In the genomic region with DNA sequence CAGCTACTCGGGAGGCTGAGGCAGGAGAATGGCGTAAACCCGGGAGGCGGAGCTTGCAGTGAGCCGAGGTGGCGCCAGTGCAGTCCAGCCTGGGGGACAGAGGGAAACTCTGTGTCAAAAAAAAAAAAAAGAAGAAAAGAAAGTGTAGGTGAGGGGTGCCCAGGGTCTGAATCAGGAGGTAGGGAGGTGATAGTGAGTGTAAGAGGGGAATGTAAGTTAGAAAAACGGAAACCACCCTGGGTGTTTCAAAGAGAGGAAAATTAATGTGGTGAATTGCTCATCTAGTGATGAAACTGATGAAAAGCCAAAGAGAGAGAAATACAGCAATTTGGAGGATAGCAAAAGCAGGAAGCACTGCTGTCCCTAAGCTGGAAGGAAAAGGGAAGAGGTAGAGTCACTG, we compare ENCODE assay signal across 16 cellular contexts.
DNase-seq lines count a peak whose midpoint lies in the region; ATAC-seq and TF ChIP-seq lines count a peak whose summit lies in the region.
"Had no signal": no experiment of that assay in that cellular context is flagged by ENCODE, and none has a peak within 500 bp of the region (broad histone marks: within the 10 kb centered on the region; RNA-seq: fewer than 3 reads in every experiment).

No MANE protein-coding gene starts in this region.

- H3K4me3 ChIP-seq in Peyer's patch: no peak overlapping the region
- H3K4me3 ChIP-seq: GM23338 had no signal

- no peaks in the 10 kb centered on the region for H3K36me3 ChIP-seq in Peyer's patch
- H3K36me3 ChIP-seq: BE2C had no signal

- peak; percentile 95 for ATAC-seq in activated naive CD4-positive, alpha-beta T cell treated with anti-CD3 and anti-CD28 coated beads, Interleukin-2, amount 50 U/mL, for 72 hours
- ATAC-seq in T-helper 17 cell (no peak), HG02623 (IDR thresholded peaks at IDR 0.05; ENCODE audit: unreplicated experiment) (no peak)
- peak; percentile 97 for ATAC-seq in activated naive CD8-positive, alpha-beta T cell treated with anti-CD3 and anti-CD28 coated beads, Interleukin-2, amount 50 U/mL, for 24 hours
- ATAC-seq: GM23338 had no signal

- H3K27me3 ChIP-seq in Peyer's patch: no peaks in the 10 kb centered on the region
- H3K27me3 ChIP-seq: BE2C had no signal

- no peaks in the 10 kb centered on the region for H3K9me3 Mint-ChIP-seq in activated naive CD4-positive, alpha-beta T cell treated with anti-CD3 and anti-CD28 coated beads, Interleukin-2, amount 50 U/mL, for 72 hours
- peaks cover 3% of the 10 kb centered on the region for H3K9me3 Mint-ChIP-seq in activated naive CD8-positive, alpha-beta T cell treated with anti-CD3 and anti-CD28 coated beads, Interleukin-2, amount 50 U/mL, for 24 hours
- H3K9me3 Mint-ChIP-seq: GM23338 had no signal

- H3K4me1 Mint-ChIP-seq in T-helper 17 cell: peaks cover 24% of the 10 kb centered on the region
- H3K4me1 Mint-ChIP-seq in activated naive CD8-positive, alpha-beta T cell treated with anti-CD3 and anti-CD28 coated beads, Interleukin-2, amount 50 U/mL, for 24 hours: peaks cover 38% of the 10 kb centered on the region

- no peak overlapping the region for H3K27ac ChIP-seq in Peyer's patch

- no peaks in the 10 kb centered on the region for H3K4me1 ChIP-seq in Peyer's patch
- H3K4me1 ChIP-seq: BE2C had no signal

- no peak for TF ChIP-seq POLR2A in Peyer's patch (IDR thresholded peaks at IDR 0.05)

- H3K27me3 Mint-ChIP-seq in T-helper 17 cell: peaks cover 19% of the 10 kb centered on the region
- no peaks in the 10 kb centered on the region for H3K27me3 Mint-ChIP-seq in activated naive CD8-positive, alpha-beta T cell treated with anti-CD3 and anti-CD28 coated beads, Interleukin-2, amount 50 U/mL, for 24 hours

- no peak for TF ChIP-seq CTCF in Peyer's patch (IDR thresholded peaks at IDR 0.05)

- peak overlapping the region; percentile 3 to 73 for H3K27ac Mint-ChIP-seq in activated naive CD4-positive, alpha-beta T cell treated with anti-CD3 and anti-CD28 coated beads, Interleukin-2, amount 50 U/mL, for 72 hours
- peak overlapping the region; percentile 80 for H3K27ac Mint-ChIP-seq in T-helper 17 cell
- H3K27ac Mint-ChIP-seq in activated naive CD8-positive, alpha-beta T cell treated with anti-CD3 and anti-CD28 coated beads, Interleukin-2, amount 50 U/mL, for 24 hours: peak overlapping the region; percentile 96
- H3K27ac Mint-ChIP-seq: GM23338 had no signal

- no peaks in the 10 kb centered on the region for H3K36me3 Mint-ChIP-seq in activated naive CD4-positive, alpha-beta T cell treated with anti-CD3 and anti-CD28 coated beads, Interleukin-2, amount 50 U/mL, for 72 hours
- peaks cover 5% of the 10 kb centered on the region for H3K36me3 Mint-ChIP-seq in T-helper 17 cell (ENCODE audit: low read depth)
- peaks cover 2% of the 10 kb centered on the region for H3K36me3 Mint-ChIP-seq in activated naive CD8-positive, alpha-beta T cell treated with anti-CD3 and anti-CD28 coated beads, Interleukin-2, amount 50 U/mL, for 24 hours (ENCODE audit: low read depth)
- H3K36me3 Mint-ChIP-seq: CD4-positive, alpha-beta memory T cell had no signal

- H3K9me3 ChIP-seq in T-helper 17 cell (ENCODE audit: control insufficient read depth, low read length, poor library complexity, severe bottlenecking) (no peaks in the 10 kb centered on the region), Peyer's patch (no peaks in the 10 kb centered on the region)
- H3K9me3 ChIP-seq: BE2C had no signal

- DNase-seq in activated naive CD4-positive, alpha-beta T cell treated with anti-CD3 and anti-CD28 coated beads, Interleukin-2, amount 50 U/mL, for 72 hours (ENCODE audit: low spot score in 2 of 2): no peak
- DNase-seq in activated naive CD4-positive, alpha-beta T cell treated with Interleukin-2 at 50 U/mL for 16 hours: no peak
- DNase-seq in T-helper 17 cell (no peak), GF-D8 (lab: John Stamatoyannopoulos, UW) (no peak), Peyer's patch (no peak)
- DNase-seq in activated naive CD8-positive, alpha-beta T cell treated with anti-CD3 and anti-CD28 coated beads, Interleukin-2, amount 50 U/mL, for 24 hours: no peak
- DNase-seq: BE2C; CD4-positive, alpha-beta memory T cell; KBM-7; NCI-H1105; NCI-H187 treated with DMSO at 0.1 percent for 48 hours; NCI-H446; NCI-H748 treated with DMSO at 0.1 percent for 48 hours; SHP77 treated with DMSO at 0.1 percent for 48 hours had no signal

- H3K4me3 Mint-ChIP-seq in T-helper 17 cell: no peak overlapping the region
- peak overlapping the region; percentile 8 for H3K4me3 Mint-ChIP-seq in activated naive CD8-positive, alpha-beta T cell treated with anti-CD3 and anti-CD28 coated beads, Interleukin-2, amount 50 U/mL, for 24 hours
- H3K4me3 Mint-ChIP-seq: GM23338 had no signal

Comparison
In these comparisons a context has a peak if more than half of its experiments do, and no peak if none do; other contexts are left out.
1. ATAC-seq: peak in activated naive CD4-positive, alpha-beta T cell treated with anti-CD3 and anti-CD28 coated beads, Interleukin-2, amount 50 U/mL, for 72 hours (2 of 2) and activated naive CD8-positive, alpha-beta T cell treated with anti-CD3 and anti-CD28 coated beads, Interleukin-2, amount 50 U/mL, for 24 hours (single experiment); none in T-helper 17 cell (single experiment) and HG02623 (single experiment).
2. H3K27ac Mint-ChIP-seq: peak in every context shown above with its lines; median percentile 96 in activated naive CD8-positive, alpha-beta T cell treated with anti-CD3 and anti-CD28 coated beads, Interleukin-2, amount 50 U/mL, for 24 hours; 80 in T-helper 17 cell; 38 in activated naive CD4-positive, alpha-beta T cell treated with anti-CD3 and anti-CD28 coated beads, Interleukin-2, amount 50 U/mL, for 72 hours.